Comparison of ENCODE assay signal across 19 cellular contexts in the genomic region with DNA sequence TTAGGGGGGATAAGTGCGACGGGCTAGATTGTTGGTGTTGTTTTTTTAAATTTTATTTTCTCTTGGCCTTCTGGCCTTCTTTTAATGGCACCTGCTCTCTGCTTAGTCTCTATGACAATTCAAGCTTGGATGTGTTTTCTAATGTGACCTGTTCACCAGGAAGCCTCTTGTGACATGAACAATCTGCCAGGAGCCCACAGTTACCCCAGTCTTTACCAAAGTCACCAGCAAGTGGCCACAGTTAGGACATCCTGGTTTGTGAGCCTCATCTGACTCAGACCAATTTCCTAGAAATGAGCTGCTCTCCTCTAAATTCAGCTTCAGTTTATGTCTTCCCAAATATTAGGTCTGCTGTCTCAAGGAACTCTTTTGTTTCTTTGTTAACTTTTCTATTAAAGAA.
"Had no signal": no experiment of that assay in that cellular context is flagged by ENCODE, and none has a peak within 500 bp of the region (broad histone marks: within the 10 kb centered on the region; RNA-seq: fewer than 3 reads in every experiment).

No MANE protein-coding gene starts in this region.

- H3K27me3 Mint-ChIP-seq: activated CD4-positive, alpha-beta T cell treated with anti-CD3 and anti-CD28 coated beads, Interleukin-2, amount 10 ng/mL, durations not matched to agents 7 days and 5 days; activated naive CD4-positive, alpha-beta T cell treated with anti-CD3 and anti-CD28 coated beads, Interleukin-2, amount 50 U/mL, for 24 hours had no signal

- H3K4me3 Mint-ChIP-seq: activated CD4-positive, alpha-beta T cell treated with anti-CD3 and anti-CD28 coated beads, Interleukin-2, amount 10 ng/mL, durations not matched to agents 7 days and 5 days; activated naive CD4-positive, alpha-beta T cell treated with anti-CD3 and anti-CD28 coated beads, Interleukin-2, amount 50 U/mL, for 24 hours had no signal

- H3K9me3 Mint-ChIP-seq: activated CD4-positive, alpha-beta T cell treated with anti-CD3 and anti-CD28 coated beads, Interleukin-2, amount 10 ng/mL, durations not matched to agents 7 days and 5 days; activated naive CD4-positive, alpha-beta T cell treated with anti-CD3 and anti-CD28 coated beads, Interleukin-2, amount 50 U/mL, for 24 hours had no signal

- DNase-seq: activated CD4-positive, alpha-beta T cell treated with anti-CD3 and anti-CD28 coated beads, Interleukin-2, amount 10 ng/mL, durations not matched to agents 7 days and 5 days; activated CD4-positive, CD25-positive, alpha-beta regulatory T cell; activated T-cell treated with anti-CD3 and anti-CD28 coated beads for 4 hours; brain microvascular endothelial cell; cerebellar nuclear complex; MG63; NCI-H1048; NCI-H146; NCI-H1930; NCI-H2171; NCI-H2227 treated with DMSO at 0.1 percent for 48 hours; NCI-H526; NCI-H82; SIG-M5; T-helper 2 cell; T1000 had no signal

- FAIRE-seq: colon, TTC549 had no signal

- H3K27ac Mint-ChIP-seq: activated CD4-positive, alpha-beta T cell treated with anti-CD3 and anti-CD28 coated beads, Interleukin-2, amount 10 ng/mL, durations not matched to agents 7 days and 5 days; activated naive CD4-positive, alpha-beta T cell treated with anti-CD3 and anti-CD28 coated beads, Interleukin-2, amount 50 U/mL, for 24 hours had no signal
